In genomic region chr6:139540276-139540675, GRCh38 we compare ENCODE assay signal across 8 cellular contexts.
A peak's percentile ranks its signal among the peaks of the same experiment; 100 is the strongest.
DNase-seq lines count a peak whose midpoint lies in the region; ATAC-seq and TF ChIP-seq lines count a peak whose summit lies in the region.

No MANE protein-coding gene starts in this region.

- intact Hi-C loops in activated CD4-positive, alpha-beta T cell treated with anti-CD3 and anti-CD28 coated beads for 36 hours (cut with DNase I, micrococcal nuclease), result loop anchor here in 1 of 2 experiments (1.0 kb wide), 2 partner anchors 25 to 165 kb away; no protein-coding TSS in a partner anchor
- intact Hi-C loops in esophagus muscularis mucosa (cut with DNase I), result no loop called here

- peaks cover 0 to 63% (median 51%) of the 10 kb centered on the region in 4 donors for H3K4me1 ChIP-seq in esophagus muscularis mucosa

- WGBS in esophagus muscularis mucosa, result 48% methylated on average over 5 of the region's 5 CpGs

- no peaks in the 10 kb centered on the region for H3K36me3 Mint-ChIP-seq in activated CD4-positive, alpha-beta T cell treated with anti-CD3 and anti-CD28 coated beads for 36 hours (ENCODE audit: low read depth)

- H3K9me3 ChIP-seq in esophagus muscularis mucosa, result no peaks in the 10 kb centered on the region

- ATAC-seq in HG03097 (IDR thresholded peaks at IDR 0.05; ENCODE audit: low FRiP score, unreplicated experiment), result peak; percentile 71
- peak; percentile 96 for ATAC-seq in activated CD4-positive, alpha-beta T cell treated with anti-CD3 and anti-CD28 coated beads for 36 hours
- ATAC-seq in GM18870 (IDR thresholded peaks at IDR 0.05; ENCODE audit: unreplicated experiment), result no peak

- POLR2A ChIA-PET in activated CD4-positive, alpha-beta T cell treated with anti-CD3 and anti-CD28 coated beads for 36 hours (lab: Charles Lee), result no interaction called here

- H3K27ac ChIP-seq in esophagus muscularis mucosa (replicated peaks in 1 of 4), result peak overlapping the region; percentile 18 to 63 (median 42)

- H3K36me3 ChIP-seq in esophagus muscularis mucosa, result no peaks in the 10 kb centered on the region

- H3K27me3 ChIP-seq in esophagus muscularis mucosa, result no peaks in the 10 kb centered on the region

- CTCF ChIA-PET in activated CD4-positive, alpha-beta T cell treated with anti-CD3 and anti-CD28 coated beads for 36 hours (lab: Charles Lee), result interaction anchor here (1.5 kb wide), 1 partner anchor 39 kb away, joined by 4 read pairs; no protein-coding TSS in a partner anchor

- TF ChIP-seq CTCF in esophagus muscularis mucosa (IDR thresholded peaks at IDR 0.05), result no peak

- H3K9me3 Mint-ChIP-seq in activated CD4-positive, alpha-beta T cell treated with anti-CD3 and anti-CD28 coated beads for 36 hours (ENCODE audit: low read depth), result no peaks in the 10 kb centered on the region

- TF ChIP-seq EP300 in esophagus muscularis mucosa (IDR thresholded peaks at IDR 0.05), result no peak

- peak overlapping the region; percentile 17 for H3K4me3 Mint-ChIP-seq in activated CD4-positive, alpha-beta T cell treated with anti-CD3 and anti-CD28 coated beads for 36 hours

- peak; percentile 81 for DNase-seq in EL
- peak; percentile 80 for DNase-seq in activated CD4-positive, alpha-beta T cell treated with anti-CD3 and anti-CD28 coated beads for 36 hours
- DNase-seq in esophagus muscularis mucosa (ENCODE audit: extremely low spot score), result no peak
- peak; percentile 6 for DNase-seq in stimulated activated CD8-positive, alpha-beta memory T cell treated with anti-CD3 and anti-CD28 coated beads, Interleukin-12 subunit alpha, Interleukin-12 subunit beta, amount 100 ng/mL, for 1 hour (ENCODE audit: low read depth)
- no peak for DNase-seq in NCI-H446 treated with DMSO at 0.1 percent for 48 hours (lab: John Stamatoyannopoulos, UW)
- DNase-seq in DMS79 treated with DMSO at 0.1 percent for 48 hours (lab: John Stamatoyannopoulos, UW), result no peak

- H3K27me3 Mint-ChIP-seq in activated CD4-positive, alpha-beta T cell treated with anti-CD3 and anti-CD28 coated beads for 36 hours, result no peaks in the 10 kb centered on the region

- peaks cover 37% of the 10 kb centered on the region for H3K4me1 Mint-ChIP-seq in activated CD4-positive, alpha-beta T cell treated with anti-CD3 and anti-CD28 coated beads for 36 hours

- no peak overlapping the region for H3K4me3 ChIP-seq in esophagus muscularis mucosa

- TF ChIP-seq POLR2A in esophagus muscularis mucosa (IDR thresholded peaks at IDR 0.05; ENCODE audit: low read depth), result no peak

- H3K27ac Mint-ChIP-seq in activated CD4-positive, alpha-beta T cell treated with anti-CD3 and anti-CD28 coated beads for 36 hours, result peak overlapping the region; percentile 35

Comparison
In these comparisons a context has a peak if more than half of its experiments do, and no peak if none do; other contexts are left out.
1. DNase-seq: peak in EL (single experiment), activated CD4-positive, alpha-beta T cell treated with anti-CD3 and anti-CD28 coated beads for 36 hours (single experiment) and stimulated activated CD8-positive, alpha-beta memory T cell treated with anti-CD3 and anti-CD28 coated beads, Interleukin-12 subunit alpha, Interleukin-12 subunit beta, amount 100 ng/mL, for 1 hour (single experiment); none in esophagus muscularis mucosa (single experiment), NCI-H446 treated with DMSO at 0.1 percent for 48 hours (single experiment) and DMS79 treated with DMSO at 0.1 percent for 48 hours (single experiment).